ENCODE assay signal across 9 cellular contexts in the genomic region with DNA sequence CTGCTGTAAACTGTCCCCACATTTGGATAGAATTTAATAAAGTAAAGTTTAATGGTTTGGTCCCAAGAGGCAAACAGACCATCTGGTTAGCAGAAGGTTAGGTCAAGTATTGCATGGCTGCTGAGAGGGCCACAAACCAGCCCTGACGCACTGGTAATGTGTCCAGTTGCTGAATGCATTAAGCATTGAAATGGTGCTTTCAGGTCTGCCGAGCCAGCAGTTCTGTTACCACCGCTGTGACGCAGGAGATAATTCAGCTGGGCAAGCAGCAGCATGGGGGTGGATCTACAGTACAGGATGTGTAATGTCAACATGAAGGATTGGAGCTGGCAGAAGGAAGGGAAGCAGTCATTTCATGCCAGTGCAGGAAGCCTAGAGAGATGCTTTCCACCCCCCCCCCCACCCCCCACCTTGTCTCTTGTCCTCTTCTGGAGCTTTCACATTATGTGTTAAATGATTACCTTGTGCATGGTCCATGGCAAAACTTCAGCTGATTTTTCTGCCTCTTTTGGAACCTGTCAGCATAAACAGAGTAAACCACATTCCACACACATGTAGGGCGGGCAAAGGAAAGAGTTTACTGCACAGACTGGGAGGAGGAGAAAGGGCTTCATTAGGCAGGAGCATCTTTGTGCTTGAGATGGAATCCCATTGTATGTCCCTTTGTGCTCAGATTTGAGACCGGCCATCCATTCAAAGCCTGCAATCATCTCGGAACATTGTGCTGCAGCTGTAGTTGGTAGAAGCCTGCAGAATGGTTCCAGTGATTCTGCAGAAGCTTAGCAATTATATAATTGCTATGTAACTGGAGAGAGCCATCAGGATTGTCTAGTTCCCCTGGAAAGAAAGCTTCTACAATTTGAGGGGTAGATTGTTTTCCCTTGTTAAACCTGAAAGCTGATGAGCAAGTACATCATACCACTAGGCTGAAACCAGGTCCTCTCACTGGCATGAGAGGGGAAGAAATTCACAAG. TPM values are rescaled to one million over a fixed set of nuclear protein-coding genes. Genes with fewer than 3 reads are reported as not detected.
DNase-seq lines count a peak whose midpoint lies in the region; ATAC-seq, FAIRE-seq and TF ChIP-seq lines count a peak whose summit lies in the region.
"Had no signal": no experiment of that assay in that cellular context is flagged by ENCODE, and none has a peak within 500 bp of the region (broad histone marks: within the 10 kb centered on the region; RNA-seq: fewer than 3 reads in every experiment).

No MANE protein-coding gene starts in this region.

- no peak for TF ChIP-seq RAD21 in A549 (conservative IDR thresholded peaks at IDR 0.05 in 1 of 2, IDR thresholded peaks at IDR 0.05 in 1 of 2)

- peak in 1 of 2 experiments; percentile 37 for DNase-seq in A549 (ENCODE audit: low read depth in 1 of 2, low spot score in 1 of 2)
- peak; percentile 20 for DNase-seq in NCI-H187 treated with DMSO at 0.1 percent for 48 hours (lab: John Stamatoyannopoulos, UW)
- peak; percentile 23 to 59 for DNase-seq in left lung
- DNase-seq in tibial nerve (ENCODE audit: low spot score in 2 of 2) = peak; percentile 15 to 16
- DNase-seq in activated T-helper 1 cell treated with anti-CD3 and anti-CD28 coated beads, Interleukin-12 subunit alpha, Interleukin-12 subunit beta, Interleukin-2, Interleukin-4 antibody, amounts not matched to agents 30 ng/mL and 10 ng/mL and 1 ng/mL, durations not matched to agents 14 hours and 24 hours and 36 hours (ENCODE audit: low spot score) = no peak

- CTCF ChIA-PET in A549 (lab: Yijun Ruan, JAX) = interaction anchor here (0.5 to 2.5 kb wide), 4 partner anchors 10 to 188 kb away, joined by 3 to 7 read pairs (median 3); no protein-coding TSS in a partner anchor

- H3K4me3 ChIP-seq in A549 (no peak overlapping the region), left lung (no peak overlapping the region), tibial nerve (no peak overlapping the region)
- H3K4me3 ChIP-seq: BLaER1 had no signal

- H3K36me3 ChIP-seq in left lung (no peaks in the 10 kb centered on the region), tibial nerve (no peaks in the 10 kb centered on the region)
- H3K36me3 ChIP-seq: BLaER1 had no signal

- H3K4me1 ChIP-seq in A549 (peaks cover 41% of the 10 kb centered on the region), left lung (peaks cover 15 to 37% of the 10 kb centered on the region in 2 donors), tibial nerve (peaks cover 0 to 77% (median 26%) of the 10 kb centered on the region in 4 donors)

- H3K9me3 Mint-ChIP-seq in activated T-helper 1 cell treated with anti-CD3 and anti-CD28 coated beads, Interleukin-12 subunit alpha, Interleukin-12 subunit beta, Interleukin-2, Interleukin-4 antibody, amounts not matched to agents 30 ng/mL and 10 ng/mL and 1 ng/mL, durations not matched to agents 14 hours and 24 hours and 36 hours = no peaks in the 10 kb centered on the region

- H3K27ac ChIP-seq in A549 = peak overlapping the region in 1 of 2 experiments; percentile 44; a peak in 1 of 6 replicates
- peak overlapping the region; percentile 57 for H3K27ac ChIP-seq in cingulate gyrus (ENCODE audit: low read depth, low read length)
- H3K27ac ChIP-seq in left lung = peak overlapping the region; percentile 41 to 58
- peak overlapping the region in 3 of 4 donors; percentile 1 to 77 (median 53) for H3K27ac ChIP-seq in tibial nerve
- H3K27ac ChIP-seq: BLaER1 had no signal

- intact Hi-C loops in left lung (cut with DNase I) = no loop called here
- intact Hi-C loops in activated T-helper 1 cell treated with anti-CD3 and anti-CD28 coated beads, Interleukin-12 subunit alpha, Interleukin-12 subunit beta, Interleukin-2, Interleukin-4 antibody, amounts not matched to agents 30 ng/mL and 10 ng/mL and 1 ng/mL, durations not matched to agents 14 hours and 24 hours and 36 hours (cut with micrococcal nuclease) = no loop called here

- peak overlapping the region; percentile 36 for H3K4me2 ChIP-seq in A549
- H3K4me2 ChIP-seq: BLaER1 had no signal

- no peak for FAIRE-seq in A549 (lab: Jason Lieb, UNC)

- TF ChIP-seq EP300 in A549 (IDR thresholded peaks at IDR 0.05) (no peak), tibial nerve (IDR thresholded peaks at IDR 0.05) (peak in 1 of 2 donors; percentile 60)

- H3K4me1 Mint-ChIP-seq in activated T-helper 1 cell treated with anti-CD3 and anti-CD28 coated beads, Interleukin-12 subunit alpha, Interleukin-12 subunit beta, Interleukin-2, Interleukin-4 antibody, amounts not matched to agents 30 ng/mL and 10 ng/mL and 1 ng/mL, durations not matched to agents 14 hours and 24 hours and 36 hours (ENCODE audit: low read depth) = no peaks in the 10 kb centered on the region

- POLR2A ChIA-PET in A549 (lab: Yijun Ruan, JAX) = no interaction called here

- ATAC-seq in A549 (peak; percentile 69 to 86; a peak in 5 of 6 replicates), left lung (peak; percentile 30), GM18505 (IDR thresholded peaks at IDR 0.05; ENCODE audit: unreplicated experiment) (no peak), GM19397 (IDR thresholded peaks at IDR 0.05; ENCODE audit: unreplicated experiment) (no peak)

- no peak overlapping the region for H3K27ac Mint-ChIP-seq in activated T-helper 1 cell treated with anti-CD3 and anti-CD28 coated beads, Interleukin-12 subunit alpha, Interleukin-12 subunit beta, Interleukin-2, Interleukin-4 antibody, amounts not matched to agents 30 ng/mL and 10 ng/mL and 1 ng/mL, durations not matched to agents 14 hours and 24 hours and 36 hours

- no peaks in the 10 kb centered on the region for H3K36me3 Mint-ChIP-seq in activated T-helper 1 cell treated with anti-CD3 and anti-CD28 coated beads, Interleukin-12 subunit alpha, Interleukin-12 subunit beta, Interleukin-2, Interleukin-4 antibody, amounts not matched to agents 30 ng/mL and 10 ng/mL and 1 ng/mL, durations not matched to agents 14 hours and 24 hours and 36 hours (ENCODE audit: low read depth)

- no peak overlapping the region for H3K4me3 Mint-ChIP-seq in activated T-helper 1 cell treated with anti-CD3 and anti-CD28 coated beads, Interleukin-12 subunit alpha, Interleukin-12 subunit beta, Interleukin-2, Interleukin-4 antibody, amounts not matched to agents 30 ng/mL and 10 ng/mL and 1 ng/mL, durations not matched to agents 14 hours and 24 hours and 36 hours

- H3K27me3 ChIP-seq in left lung (no peaks in the 10 kb centered on the region), tibial nerve (no peaks in the 10 kb centered on the region)
- H3K27me3 ChIP-seq: BLaER1 had no signal

- H3K27me3 Mint-ChIP-seq in activated T-helper 1 cell treated with anti-CD3 and anti-CD28 coated beads, Interleukin-12 subunit alpha, Interleukin-12 subunit beta, Interleukin-2, Interleukin-4 antibody, amounts not matched to agents 30 ng/mL and 10 ng/mL and 1 ng/mL, durations not matched to agents 14 hours and 24 hours and 36 hours (ENCODE audit: insufficient read depth) = no peaks in the 10 kb centered on the region

- 53% methylated on average over 7 of the region's 7 CpGs for WGBS in A549 (ENCODE audit: missing lambda C conversion rate)
- 28 to 36% methylated on average over 7 of the region's 7 CpGs for WGBS in tibial nerve, 2 donors

- TF ChIP-seq POLR2A in A549 (IDR thresholded peaks at IDR 0.05; ENCODE audit: low read length) (no peak), tibial nerve (IDR thresholded peaks at IDR 0.05) (no peak), GM18505 (IDR thresholded peaks at IDR 0.05; ENCODE audit: borderline replicate concordance, extremely low read depth, insufficient read depth, insufficient read length) (no peak)

- H3K9me3 ChIP-seq in A549 (no peaks in the 10 kb centered on the region), left lung (no peaks in the 10 kb centered on the region), tibial nerve (no peaks in the 10 kb centered on the region)
- H3K9me3 ChIP-seq: BLaER1 had no signal

- TF ChIP-seq CTCF in A549 (IDR thresholded peaks at IDR 0.05) (no peak), left lung (IDR thresholded peaks at IDR 0.05) (no peak), tibial nerve (IDR thresholded peaks at IDR 0.05) (no peak)

TF ChIP-seq in A549, 52 proteins besides CTCF, POLR2A, EP300 and RAD21:
- TF ChIP-seq, protein P1, sequence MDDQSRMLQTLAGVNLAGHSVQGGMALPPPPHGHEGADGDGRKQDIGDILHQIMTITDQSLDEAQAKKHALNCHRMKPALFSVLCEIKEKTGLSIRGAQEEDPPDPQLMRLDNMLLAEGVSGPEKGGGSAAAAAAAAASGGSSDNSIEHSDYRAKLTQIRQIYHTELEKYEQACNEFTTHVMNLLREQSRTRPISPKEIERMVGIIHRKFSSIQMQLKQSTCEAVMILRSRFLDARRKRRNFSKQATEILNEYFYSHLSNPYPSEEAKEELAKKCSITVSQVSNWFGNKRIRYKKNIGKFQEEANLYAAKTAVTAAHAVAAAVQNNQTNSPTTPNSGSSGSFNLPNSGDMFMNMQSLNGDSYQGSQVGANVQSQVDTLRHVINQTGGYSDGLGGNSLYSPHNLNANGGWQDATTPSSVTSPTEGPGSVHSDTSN (IDR thresholded peaks at IDR 0.05) = 0 out of 2 replicates have a peak, but pooled peaks have one; percentile 30
- TF ChIP-seq MAFK (IDR thresholded peaks at IDR 0.05; ENCODE audit: partially characterized antibody) (peak; percentile 73), EHMT2 (IDR thresholded peaks at IDR 0.05; ENCODE audit: low read depth) (no peak), JUN (IDR thresholded peaks at IDR 0.05) (no peak)
- TF ChIP-seq, protein P2, sequence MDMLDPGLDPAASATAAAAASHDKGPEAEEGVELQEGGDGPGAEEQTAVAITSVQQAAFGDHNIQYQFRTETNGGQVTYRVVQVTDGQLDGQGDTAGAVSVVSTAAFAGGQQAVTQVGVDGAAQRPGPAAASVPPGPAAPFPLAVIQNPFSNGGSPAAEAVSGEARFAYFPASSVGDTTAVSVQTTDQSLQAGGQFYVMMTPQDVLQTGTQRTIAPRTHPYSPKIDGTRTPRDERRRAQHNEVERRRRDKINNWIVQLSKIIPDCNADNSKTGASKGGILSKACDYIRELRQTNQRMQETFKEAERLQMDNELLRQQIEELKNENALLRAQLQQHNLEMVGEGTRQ (IDR thresholded peaks at IDR 0.05) = no peak

RNA-seq across cellular contexts. Expression of gene ZNF462, which starts 16.3 kb away (rescaled TPM):
- polyA plus RNA-seq in A549 (2011; rRNA removed) = 3.9 and 5.4 TPM in 2 replicates
- 1.4 and 1.8 TPM in 2 replicates for polyA plus RNA-seq in A549 (2012; cell fraction: cytosol; rRNA removed)
- 2.7 and 4.2 TPM in 2 replicates for polyA plus RNA-seq in A549 (2012; cell fraction: nucleus; rRNA removed)
- polyA plus RNA-seq in A549 (2017; fragmentation: RNase III; extraction: RNeasy Plus Mini Kit Qiagen cat#74134 plus additional on column Dnase treatment) = 2.4 to 3.0 TPM (median 2.5 TPM) in 3 replicates
- 29.6 and 34.8 TPM in 2 replicates for polyA minus RNA-seq in A549 (2011; rRNA and poly(A)+ RNA removed)
- 10 to 100 TPM; 30.3 to 41.4 TPM for total RNA-seq in left lung
- total RNA-seq in tibial nerve = 10 to 100 TPM; 18.6 to 37.1 (median 27.3) TPM
- 0.16 and 0.39 TPM in 2 replicates for total RNA-seq in activated T-helper 1 cell treated with anti-CD3 and anti-CD28 coated beads, Interleukin-12 subunit alpha, Interleukin-12 subunit beta, Interleukin-2, Interleukin-4 antibody, amounts not matched to agents 30 ng/mL and 10 ng/mL and 1 ng/mL, durations not matched to agents 14 hours and 24 hours and 36 hours

Comparison
In these comparisons a context has a peak if more than half of its experiments do, and no peak if none do; other contexts are left out.
1. ATAC-seq: peak in A549 (2 of 2) and left lung (single experiment); none in GM18505 (single experiment) and GM19397 (single experiment).
2. RNA of gene ZNF462, which starts 16.3 kb away (total RNA-seq): 30.3 to 41.4 TPM in left lung and 18.6 to 37.1 TPM in tibial nerve; 0.16 to 0.39 TPM in activated T-helper 1 cell treated with anti-CD3 and anti-CD28 coated beads, Interleukin-12 subunit alpha, Interleukin-12 subunit beta, Interleukin-2, Interleukin-4 antibody, amounts not matched to agents 30 ng/mL and 10 ng/mL and 1 ng/mL, durations not matched to agents 14 hours and 24 hours and 36 hours; every median in the first group is over 10 times any median in the second.